In genomic region chr16:50806099-50807062, GRCh38 we compare ENCODE assay signal across 8 cellular contexts.
A peak's percentile ranks its signal among the peaks of the same experiment; 100 is the strongest.
DNase-seq lines count a peak whose midpoint lies in the region; ATAC-seq, FAIRE-seq and TF ChIP-seq lines count a peak whose summit lies in the region.

No MANE protein-coding gene starts in this region.

- FAIRE-seq in astrocyte (lab: Jason Lieb, UNC), result peak; percentile 78

- ATAC-seq in HG02885 (IDR thresholded peaks at IDR 0.05; ENCODE audit: poor library complexity, unreplicated experiment), result peak; percentile 90

- in situ Hi-C loops in GM13977 (cut with MboI; ENCODE audit: low pct_unique_long_range_greater_than_20kb, low sequenced_read_pairs, unreplicated experiment), result no loop called here

- peak overlapping the region; percentile 85 for H3K4me2 ChIP-seq in astrocyte (ENCODE audit: low read length)

- DNase-seq in GM13977 (ENCODE audit: low spot score) (peak; percentile 80), NCI-H146 treated with DMSO at 0.1 percent for 48 hours (lab: John Stamatoyannopoulos, UW; ENCODE audit: unreplicated experiment) (peak; percentile 58), T-helper 2 cell (peak; percentile 59 to 87 (median 77)), astrocyte (ENCODE audit: low read depth) (peak; percentile 72), hepatic stellate cell (ENCODE audit: low spot score) (peak; percentile 83), cortex of kidney (lab: John Stamatoyannopoulos, UW) (no peak)

- no peaks in the 10 kb centered on the region for H3K9me3 ChIP-seq in astrocyte (ENCODE audit: insufficient read depth, low read depth, low read length)

- H3K27me3 ChIP-seq in astrocyte (ENCODE audit: insufficient read depth, low read length), result no peaks in the 10 kb centered on the region
- no peaks in the 10 kb centered on the region for H3K27me3 ChIP-seq in rectal smooth muscle tissue (ENCODE audit: control insufficient read depth, insufficient read depth, low read length)

- H3K4me3 Mint-ChIP-seq in astrocyte (ENCODE audit: unreplicated experiment), result peak overlapping the region; percentile 79

- peaks cover 7% of the 10 kb centered on the region for H3K27me3 Mint-ChIP-seq in astrocyte (ENCODE audit: low read depth, unreplicated experiment)

- peak overlapping the region; percentile 44 for H3K27ac Mint-ChIP-seq in astrocyte (ENCODE audit: unreplicated experiment)

- peak overlapping the region; percentile 59 for H3K9ac ChIP-seq in astrocyte (ENCODE audit: low read length)
- no peak overlapping the region for H3K9ac ChIP-seq in rectal smooth muscle tissue (ENCODE audit: low read length)

- H3K36me3 Mint-ChIP-seq in astrocyte (ENCODE audit: low read depth, unreplicated experiment), result peaks cover 4% of the 10 kb centered on the region

- no peaks in the 10 kb centered on the region for H3K36me3 ChIP-seq in astrocyte (ENCODE audit: insufficient read depth, low read length)
- H3K36me3 ChIP-seq in rectal smooth muscle tissue (ENCODE audit: control insufficient read depth, insufficient read depth, low read length), result no peaks in the 10 kb centered on the region

- TF ChIP-seq CTCF in GM13977 (IDR thresholded peaks at IDR 0.05; ENCODE audit: extremely low read depth, insufficient read depth, missing control alignments) (peak; percentile 93), astrocyte (IDR thresholded peaks at IDR 0.05; ENCODE audit: insufficient read depth, low read depth, low read length) (peak; percentile 90)

- H3K4me3 ChIP-seq in astrocyte (ENCODE audit: insufficient read depth, low read depth, low read length) (peak overlapping the region; percentile 54), rectal smooth muscle tissue (ENCODE audit: low read length) (peak overlapping the region; percentile 48)

- no peaks in the 10 kb centered on the region for H3K79me2 ChIP-seq in astrocyte (ENCODE audit: insufficient read depth, low read length)

- H3K4me1 Mint-ChIP-seq in astrocyte (ENCODE audit: low read depth, unreplicated experiment), result no peaks in the 10 kb centered on the region

- H3K4me1 ChIP-seq in astrocyte (ENCODE audit: insufficient read depth, low read length), result no peaks in the 10 kb centered on the region
- peaks cover 3% of the 10 kb centered on the region for H3K4me1 ChIP-seq in rectal smooth muscle tissue (ENCODE audit: control insufficient read depth, insufficient read depth, low read length)

- peaks cover 2% of the 10 kb centered on the region for H3K9me3 Mint-ChIP-seq in astrocyte (ENCODE audit: unreplicated experiment)

- no peaks in the 10 kb centered on the region for H4K20me1 ChIP-seq in astrocyte (ENCODE audit: insufficient read depth, low read length)

- H2AFZ ChIP-seq in astrocyte (ENCODE audit: low read depth, low read length), result peak overlapping the region; percentile 77

- H3K27ac ChIP-seq in astrocyte (ENCODE audit: low read depth, low read length) (no peak overlapping the region), rectal smooth muscle tissue (ENCODE audit: low read depth, low read length) (peak overlapping the region; percentile 59)
